In the genomic region with DNA sequence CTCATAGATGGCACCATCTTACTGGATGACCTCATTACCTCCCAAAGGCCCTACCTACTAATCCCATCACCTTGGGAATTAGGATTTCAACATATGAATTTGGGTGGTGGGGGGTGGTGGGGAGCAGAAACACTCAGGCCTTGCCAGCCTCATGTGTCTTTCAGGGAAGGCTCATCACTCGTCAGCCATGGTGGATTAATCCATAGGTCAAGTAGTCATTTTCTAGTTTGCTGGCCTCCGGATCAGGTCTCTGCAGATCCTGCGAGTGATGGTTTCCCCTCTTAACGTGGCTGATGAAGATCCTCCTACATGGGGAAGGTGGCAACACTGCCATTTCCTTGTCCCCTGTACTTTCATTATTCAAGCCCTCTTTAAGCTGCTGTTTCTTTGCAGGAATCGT, we compare ENCODE assay signal across 2 cellular contexts.
TF ChIP-seq lines count a peak whose summit lies in the region.

No MANE protein-coding gene starts in this region.

TF ChIP-seq in IMR-90, 13 proteins besides CTCF, POLR2A, EP300 and RAD21 (continued from another document):
- TF ChIP-seq, protein P1, sequence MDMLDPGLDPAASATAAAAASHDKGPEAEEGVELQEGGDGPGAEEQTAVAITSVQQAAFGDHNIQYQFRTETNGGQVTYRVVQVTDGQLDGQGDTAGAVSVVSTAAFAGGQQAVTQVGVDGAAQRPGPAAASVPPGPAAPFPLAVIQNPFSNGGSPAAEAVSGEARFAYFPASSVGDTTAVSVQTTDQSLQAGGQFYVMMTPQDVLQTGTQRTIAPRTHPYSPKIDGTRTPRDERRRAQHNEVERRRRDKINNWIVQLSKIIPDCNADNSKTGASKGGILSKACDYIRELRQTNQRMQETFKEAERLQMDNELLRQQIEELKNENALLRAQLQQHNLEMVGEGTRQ (IDR thresholded peaks at IDR 0.05; ENCODE audit: low read depth, low read length) = no peak
- TF ChIP-seq, protein P2, sequence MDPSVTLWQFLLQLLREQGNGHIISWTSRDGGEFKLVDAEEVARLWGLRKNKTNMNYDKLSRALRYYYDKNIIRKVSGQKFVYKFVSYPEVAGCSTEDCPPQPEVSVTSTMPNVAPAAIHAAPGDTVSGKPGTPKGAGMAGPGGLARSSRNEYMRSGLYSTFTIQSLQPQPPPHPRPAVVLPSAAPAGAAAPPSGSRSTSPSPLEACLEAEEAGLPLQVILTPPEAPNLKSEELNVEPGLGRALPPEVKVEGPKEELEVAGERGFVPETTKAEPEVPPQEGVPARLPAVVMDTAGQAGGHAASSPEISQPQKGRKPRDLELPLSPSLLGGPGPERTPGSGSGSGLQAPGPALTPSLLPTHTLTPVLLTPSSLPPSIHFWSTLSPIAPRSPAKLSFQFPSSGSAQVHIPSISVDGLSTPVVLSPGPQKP (IDR thresholded peaks at IDR 0.05; ENCODE audit: borderline replicate concordance, low read depth, low read length) = no peak
- TF ChIP-seq MAFK (IDR thresholded peaks at IDR 0.05; ENCODE audit: low read depth, low read length) (no peak), RCOR1 (IDR thresholded peaks at IDR 0.05; ENCODE audit: insufficient replicate concordance, low read length) (no peak), NFE2L2 (IDR thresholded peaks at IDR 0.05; ENCODE audit: low read depth, low read length) (no peak), MAZ (IDR thresholded peaks at IDR 0.05; ENCODE audit: borderline replicate concordance, low read depth, low read length) (no peak), MXI1 (IDR thresholded peaks at IDR 0.05; ENCODE audit: borderline replicate concordance, low read depth, low read length) (no peak), CHD1 (IDR thresholded peaks at IDR 0.05; ENCODE audit: low read depth, low read length) (no peak)

TF ChIP-seq in HepG2, 621 proteins besides CTCF, POLR2A, EP300 and RAD21 (continued from another document):
- TF ChIP-seq, protein P3, sequence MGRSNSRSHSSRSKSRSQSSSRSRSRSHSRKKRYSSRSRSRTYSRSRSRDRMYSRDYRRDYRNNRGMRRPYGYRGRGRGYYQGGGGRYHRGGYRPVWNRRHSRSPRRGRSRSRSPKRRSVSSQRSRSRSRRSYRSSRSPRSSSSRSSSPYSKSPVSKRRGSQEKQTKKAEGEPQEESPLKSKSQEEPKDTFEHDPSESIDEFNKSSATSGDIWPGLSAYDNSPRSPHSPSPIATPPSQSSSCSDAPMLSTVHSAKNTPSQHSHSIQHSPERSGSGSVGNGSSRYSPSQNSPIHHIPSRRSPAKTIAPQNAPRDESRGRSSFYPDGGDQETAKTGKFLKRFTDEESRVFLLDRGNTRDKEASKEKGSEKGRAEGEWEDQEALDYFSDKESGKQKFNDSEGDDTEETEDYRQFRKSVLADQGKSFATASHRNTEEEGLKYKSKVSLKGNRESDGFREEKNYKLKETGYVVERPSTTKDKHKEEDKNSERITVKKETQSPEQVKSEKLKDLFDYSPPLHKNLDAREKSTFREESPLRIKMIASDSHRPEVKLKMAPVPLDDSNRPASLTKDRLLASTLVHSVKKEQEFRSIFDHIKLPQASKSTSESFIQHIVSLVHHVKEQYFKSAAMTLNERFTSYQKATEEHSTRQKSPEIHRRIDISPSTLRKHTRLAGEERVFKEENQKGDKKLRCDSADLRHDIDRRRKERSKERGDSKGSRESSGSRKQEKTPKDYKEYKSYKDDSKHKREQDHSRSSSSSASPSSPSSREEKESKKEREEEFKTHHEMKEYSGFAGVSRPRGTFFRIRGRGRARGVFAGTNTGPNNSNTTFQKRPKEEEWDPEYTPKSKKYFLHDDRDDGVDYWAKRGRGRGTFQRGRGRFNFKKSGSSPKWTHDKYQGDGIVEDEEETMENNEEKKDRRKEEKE (IDR thresholded peaks at IDR 0.05) = no peak
TF ChIP-seq in HepG2: peak in this region for 1.
